In genomic region chr2:207075456-207075855, GRCh38 we compare ENCODE assay signal across 20 cellular contexts.
DNase-seq lines count a peak whose midpoint lies in the region; ATAC-seq and TF ChIP-seq lines count a peak whose summit lies in the region.
"Had no signal": no experiment of that assay in that cellular context is flagged by ENCODE, and none has a peak within 500 bp of the region (broad histone marks: within the 10 kb centered on the region; RNA-seq: fewer than 3 reads in every experiment).

No MANE protein-coding gene starts in this region.

- no peak overlapping the region for H3K4me3 Mint-ChIP-seq in T-helper 17 cell
- H3K4me3 Mint-ChIP-seq in endodermal cell: no peak overlapping the region
- H3K4me3 Mint-ChIP-seq in nephron progenitor cell: no peak overlapping the region

- POLR2A ChIA-PET in A673 (lab: Charles Lee; ENCODE audit: low non-redundant PET): interaction anchor here (0.6 kb wide), 1 partner anchor 11 kb away, joined by 6 read pairs; no protein-coding TSS in a partner anchor

- H3K36me3 Mint-ChIP-seq in T-helper 17 cell (ENCODE audit: low read depth): no peaks in the 10 kb centered on the region
- H3K36me3 Mint-ChIP-seq in endodermal cell (ENCODE audit: low read depth): peaks cover 22% of the 10 kb centered on the region
- peaks cover 31% of the 10 kb centered on the region for H3K36me3 Mint-ChIP-seq in nephron progenitor cell (ENCODE audit: low read depth)

- BruUV-seq in A673 (replicated peaks; lab: Mats Ljungman, UMichigan): no TSS peak

- no peak for TF ChIP-seq EP300 in sigmoid colon (IDR thresholded peaks at IDR 0.05)

- H3K4me1 ChIP-seq in A673 (ENCODE audit: insufficient read depth, low read length, poor library complexity, severe bottlenecking) (peaks cover 18% of the 10 kb centered on the region), endodermal cell (ENCODE audit: control insufficient read depth, insufficient read depth, low read length) (no peaks in the 10 kb centered on the region), sigmoid colon (peaks cover 0 to 20% (median 12%) of the 10 kb centered on the region in 4 donors)

- peaks cover 24% of the 10 kb centered on the region for H3K4me1 Mint-ChIP-seq in T-helper 17 cell
- peaks cover 40% of the 10 kb centered on the region for H3K4me1 Mint-ChIP-seq in endodermal cell
- H3K4me1 Mint-ChIP-seq in nephron progenitor cell: peaks cover 47% of the 10 kb centered on the region

- no peak for TF ChIP-seq CTCF in A673 (conservative IDR thresholded peaks at IDR 0.05; ENCODE audit: low read depth, low read length)
- no peak for TF ChIP-seq CTCF in endodermal cell (conservative IDR thresholded peaks at IDR 0.05)
- no peak for TF ChIP-seq CTCF in nephron progenitor cell (IDR thresholded peaks at IDR 0.05)
- no peak for TF ChIP-seq CTCF in WERI-Rb-1 (IDR thresholded peaks at IDR 0.05; ENCODE audit: low read depth, low read length)
- no peak for TF ChIP-seq CTCF in sigmoid colon (IDR thresholded peaks at IDR 0.05)

- 95 to 96% methylated on average over 3 to 6 of the region's 6 CpGs for WGBS in endodermal cell (ENCODE audit: insufficient coverage in 1 of 2, insufficient read length in 1 of 2), 2 experiments
- WGBS in sigmoid colon, 2 donors: 91 to 94% methylated on average over 6 of the region's 6 CpGs

- no peaks in the 10 kb centered on the region for H3K36me3 ChIP-seq in A673 (ENCODE audit: insufficient read depth, low read length, poor library complexity, severe bottlenecking)
- peaks cover 29% of the 10 kb centered on the region for H3K36me3 ChIP-seq in endodermal cell (ENCODE audit: control insufficient read depth, insufficient read depth, low read length)
- 0 out of 2 replicates have a peak, but pooled peaks cover 2% of the 10 kb centered on the region for H3K36me3 ChIP-seq in WERI-Rb-1
- H3K36me3 ChIP-seq in sigmoid colon: peaks cover under 1 to 30% (median 14%) of the 10 kb centered on the region in 4 donors

- H3K27ac Mint-ChIP-seq in T-helper 17 cell: peak overlapping the region; percentile 59
- H3K27ac Mint-ChIP-seq in endodermal cell: peak overlapping the region; percentile 28
- H3K27ac Mint-ChIP-seq in nephron progenitor cell: peak overlapping the region; percentile 12

- H3K4me3 ChIP-seq in A673 (ENCODE audit: low read depth, low read length, poor library complexity, severe bottlenecking) (no peak overlapping the region), endodermal cell (ENCODE audit: low read length) (no peak overlapping the region), WERI-Rb-1 (ENCODE audit: low read depth, low read length) (no peak overlapping the region), sigmoid colon (no peak overlapping the region)
- H3K4me3 ChIP-seq: MG63 had no signal

- H3K9ac ChIP-seq in endodermal cell (ENCODE audit: extremely low read depth, low read length, poor library complexity, severe bottlenecking): no peak overlapping the region

- intact Hi-C loops in A673 (cut with micrococcal nuclease; ENCODE audit: unreplicated experiment) (loop anchor here (10.0 kb wide), 1 partner anchor 89 kb away; the partner anchor contains the start of gene KLF7), sigmoid colon (cut with DNase I) (no loop called here)

- DNase-seq in A673 (ENCODE audit: low spot score) (peak; percentile 43), T-helper 17 cell (no peak), endodermal cell (no peak), nephron progenitor cell (no peak), WERI-Rb-1 (no peak), sigmoid colon (no peak)
- DNase-seq: ACHN, Calu3, DND-41, KG1, MG63, NCI-H1105 treated with DMSO at 0.1 percent for 48 hours, NCI-H146, NCI-H1930, NCI-H2107, NCI-H524, NCI-H774, SIG-M5 had no signal

- H3K9me3 ChIP-seq in A673 (ENCODE audit: low read depth, low read length, poor library complexity, severe bottlenecking) (no peaks in the 10 kb centered on the region), T-helper 17 cell (ENCODE audit: control insufficient read depth, low read length, poor library complexity, severe bottlenecking) (no peaks in the 10 kb centered on the region), endodermal cell (ENCODE audit: control insufficient read depth, low read length) (no peaks in the 10 kb centered on the region), WERI-Rb-1 (ENCODE audit: severe bottlenecking) (no peaks in the 10 kb centered on the region), sigmoid colon (no peaks in the 10 kb centered on the region)
- H3K9me3 ChIP-seq: MG63 had no signal

- CTCF ChIA-PET in A673 (lab: Charles Lee): no interaction called here

- no peak for TF ChIP-seq POLR2A in sigmoid colon (IDR thresholded peaks at IDR 0.05)

- no peaks in the 10 kb centered on the region for H3K9me3 Mint-ChIP-seq in endodermal cell
- H3K9me3 Mint-ChIP-seq in nephron progenitor cell: no peaks in the 10 kb centered on the region

- H3K27me3 ChIP-seq in A673 (replicated peaks; ENCODE audit: insufficient read depth, low read depth, low read length, poor library complexity) (no peaks in the 10 kb centered on the region), endodermal cell (ENCODE audit: control insufficient read depth, insufficient read depth, low read length, poor library complexity, severe bottlenecking) (no peaks in the 10 kb centered on the region), WERI-Rb-1 (ENCODE audit: insufficient read depth, low read depth, severe bottlenecking) (no peaks in the 10 kb centered on the region), sigmoid colon (no peaks in the 10 kb centered on the region)
- H3K27me3 ChIP-seq: MG63 had no signal

- peaks cover 14% of the 10 kb centered on the region for H3K27me3 Mint-ChIP-seq in T-helper 17 cell
- H3K27me3 Mint-ChIP-seq in endodermal cell (ENCODE audit: insufficient read depth): no peaks in the 10 kb centered on the region
- peaks cover 3% of the 10 kb centered on the region for H3K27me3 Mint-ChIP-seq in nephron progenitor cell (ENCODE audit: low read depth, poor library complexity)

- no peak for ATAC-seq in T-helper 17 cell
- no peak for ATAC-seq in GM18868 (IDR thresholded peaks at IDR 0.05; ENCODE audit: unreplicated experiment)
- no peak for ATAC-seq in HG02798 (IDR thresholded peaks at IDR 0.05; ENCODE audit: poor library complexity, unreplicated experiment)

- H3K27ac ChIP-seq in A673 (ENCODE audit: low read depth, low read length, poor library complexity, severe bottlenecking) (no peak overlapping the region), endodermal cell (ENCODE audit: low read depth, low read length) (no peak overlapping the region), WERI-Rb-1 (no peak overlapping the region), sigmoid colon (peak overlapping the region in 1 of 4 donors; percentile 3)
